Comparison of ENCODE assay signal across 16 cellular contexts in the genomic region with DNA sequence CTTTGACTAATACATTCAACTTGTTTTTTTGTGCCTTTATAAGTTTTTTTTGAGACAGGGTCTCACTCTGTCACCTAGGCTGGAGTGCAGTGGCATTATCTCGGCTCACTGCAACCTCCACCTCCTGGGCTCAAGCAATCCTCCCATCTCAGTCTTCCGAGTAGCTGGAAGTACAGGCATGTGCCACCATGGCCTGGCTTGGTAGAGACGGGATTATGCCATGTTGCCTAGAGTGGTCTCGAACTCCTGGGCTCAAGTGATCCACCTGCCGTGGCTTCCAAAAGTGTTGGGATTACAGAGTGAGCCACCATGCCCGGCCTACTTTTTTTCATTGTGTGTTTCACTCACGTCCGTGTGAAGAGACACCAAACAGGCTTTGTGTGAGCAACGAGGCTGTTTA.
"Had no signal": no experiment of that assay in that cellular context is flagged by ENCODE, and none has a peak within 500 bp of the region (broad histone marks: within the 10 kb centered on the region; RNA-seq: fewer than 3 reads in every experiment).

No MANE protein-coding gene starts in this region.

- H3K4me3 ChIP-seq: esophagus squamous epithelium, hepatocyte, mucosa of descending colon, right atrium auricular region had no signal

- H3K27ac ChIP-seq: esophagus squamous epithelium, hepatocyte, neutrophil had no signal

- H3K27me3 Mint-ChIP-seq: dendritic cell treated with granulocyte-macrophage colony-stimulating factor and Interleukin-4, amounts not matched to agents 40 ng/mL and 50 ng/mL, for 4 days; naive thymus-derived CD8-positive, alpha-beta T cell had no signal

- H3K9me3 ChIP-seq: esophagus squamous epithelium, mucosa of descending colon, neutrophil, right atrium auricular region had no signal

- H3K27me3 ChIP-seq: esophagus squamous epithelium, hepatocyte, neutrophil, right atrium auricular region had no signal

- H3K4me3 Mint-ChIP-seq: dendritic cell treated with granulocyte-macrophage colony-stimulating factor and Interleukin-4, amounts not matched to agents 40 ng/mL and 50 ng/mL, for 4 days; effector memory CD8-positive, alpha-beta T cell; naive thymus-derived CD8-positive, alpha-beta T cell had no signal

- H3K9me3 Mint-ChIP-seq: dendritic cell treated with granulocyte-macrophage colony-stimulating factor and Interleukin-4, amounts not matched to agents 40 ng/mL and 50 ng/mL, for 4 days; effector memory CD8-positive, alpha-beta T cell; naive thymus-derived CD8-positive, alpha-beta T cell had no signal

- H3K36me3 ChIP-seq: esophagus squamous epithelium, neutrophil, right atrium auricular region had no signal

- DNase-seq: effector memory CD8-positive, alpha-beta T cell; esophagus squamous epithelium; foreskin fibroblast; kidney; left colon; mucosa of descending colon; naive thymus-derived CD8-positive, alpha-beta T cell; posterior cingulate gyrus; small intestine; stimulated activated CD4-positive, alpha-beta T cell treated with anti-CD3 and anti-CD28 coated beads, Interleukin-12 subunit alpha, Interleukin-12 subunit beta, amount 100 ng/mL, for 4 hours; stimulated activated naive CD4-positive, alpha-beta T cell treated with Interleukin-2 at 50 U/mL for 16 hours; trophoblast cell had no signal

- ATAC-seq: effector memory CD8-positive, alpha-beta T cell; left colon; mucosa of descending colon; naive thymus-derived CD8-positive, alpha-beta T cell had no signal

- H2AFZ ChIP-seq: hepatocyte had no signal

- H3K79me2 ChIP-seq: hepatocyte had no signal
